18 cellular contexts compared by ENCODE assay signal in genomic region chr5:14750712-14751111, GRCh38.
"Had no signal": no experiment of that assay in that cellular context is flagged by ENCODE, and none has a peak within 500 bp of the region (broad histone marks: within the 10 kb centered on the region; RNA-seq: fewer than 3 reads in every experiment).

No MANE protein-coding gene starts in this region.

- DNase-seq: cortex of kidney; dorsolateral prefrontal cortex; effector CD8-positive, alpha-beta T cell; foreskin melanocyte; glutamatergic neuron; islet precursor cell; mammary epithelial cell; mucosa of descending colon; naive thymus-derived CD8-positive, alpha-beta T cell; sigmoid colon; small intestine; stimulated activated CD4-positive, alpha-beta T cell treated with anti-CD3 and anti-CD28 coated beads, Interleukin-12 subunit alpha, Interleukin-12 subunit beta, amount 100 ng/mL, for 4 hours; stimulated activated naive CD4-positive, alpha-beta T cell treated with Interleukin-2 at 50 U/mL for 16 hours; tibial artery; upper lobe of left lung had no signal

- H3K9me3 ChIP-seq: mucosa of descending colon, neutrophil, sigmoid colon, tibial artery, upper lobe of left lung, vagina had no signal

- H3K9me3 Mint-ChIP-seq: naive thymus-derived CD8-positive, alpha-beta T cell had no signal

- H3K36me3 ChIP-seq: neutrophil had no signal

- ATAC-seq: left lobe of liver; mucosa of descending colon; naive thymus-derived CD8-positive, alpha-beta T cell had no signal

- H3K27ac ChIP-seq: neutrophil, sigmoid colon, tibial artery, upper lobe of left lung, vagina had no signal

- H3K4me3 ChIP-seq: dorsolateral prefrontal cortex, mucosa of descending colon, sigmoid colon, tibial artery, upper lobe of left lung, vagina had no signal

- H3K4me3 Mint-ChIP-seq: naive thymus-derived CD8-positive, alpha-beta T cell had no signal

- H3K27me3 Mint-ChIP-seq: naive thymus-derived CD8-positive, alpha-beta T cell had no signal

- H3K4me1 ChIP-seq: upper lobe of left lung, vagina had no signal

- H3K27me3 ChIP-seq: dorsolateral prefrontal cortex, neutrophil, sigmoid colon, tibial artery, upper lobe of left lung, vagina had no signal
